Comparison of ENCODE assay signal across 8 cellular contexts in genomic region chr11:57658023-57658361, GRCh38. TPM values are rescaled to one million over a fixed set of nuclear protein-coding genes. Genes with fewer than 3 reads are reported as not detected.
DNase-seq lines count a peak whose midpoint lies in the region; ATAC-seq, FAIRE-seq and TF ChIP-seq lines count a peak whose summit lies in the region.

No MANE protein-coding gene starts in this region.

- 2% methylated on average over 8 of the region's 8 CpGs for WGBS in A549 (ENCODE audit: missing lambda C conversion rate)

- in situ Hi-C loops in brain microvascular endothelial cell (cut with HindIII; ENCODE audit: low pct_ligation_motif_present, low sequenced_read_pairs), result no loop called here

- no peak for FAIRE-seq in A549 (lab: Jason Lieb, UNC)

- peak overlapping the region; percentile 86 for H3K4me2 ChIP-seq in A549

- TF ChIP-seq RAD21 in A549 (conservative IDR thresholded peaks at IDR 0.05 in 1 of 2, IDR thresholded peaks at IDR 0.05 in 1 of 2), result no peak

- no peaks in the 10 kb centered on the region for H3K27me3 ChIP-seq in HUES6 (ENCODE audit: control insufficient read depth, insufficient read depth, low read length)
- no peaks in the 10 kb centered on the region for H3K27me3 ChIP-seq in brain microvascular endothelial cell (replicated peaks)

- DNase-seq in A549 (ENCODE audit: low read depth in 1 of 2, low spot score in 1 of 2) (no peak), brain microvascular endothelial cell (no peak), mucosa of descending colon (no peak), Ammon's horn (ENCODE audit: low spot score) (no peak), HUDEP-2 (lab: John Stamatoyannopoulos, UW; ENCODE audit: unreplicated experiment in 76 of 76) (no peak)

- intact Hi-C loops in mucosa of descending colon (cut with DNase I, micrococcal nuclease), result no loop called here

- H3K4me1 ChIP-seq in A549, result peaks cover 11% of the 10 kb centered on the region; the same call in 1 of the 3 replicates
- peaks cover 2% of the 10 kb centered on the region; the same call in 1 of the 2 replicates for H3K4me1 ChIP-seq in HUES6 (ENCODE audit: control insufficient read depth, insufficient read depth, low read length)
- H3K4me1 ChIP-seq in mucosa of descending colon (ENCODE audit: low read depth), result peaks cover 8% of the 10 kb centered on the region

- H3K36me3 ChIP-seq in HUES6 (ENCODE audit: control insufficient read depth, insufficient read depth, low read length) (peaks cover 24% of the 10 kb centered on the region), brain microvascular endothelial cell (replicated peaks) (peaks cover 28% of the 10 kb centered on the region), mucosa of descending colon (ENCODE audit: low read depth) (peaks cover 4% of the 10 kb centered on the region)

- peak overlapping the region; percentile 81 for H3K9ac ChIP-seq in HUES6 (ENCODE audit: low read length)

- TF ChIP-seq EP300 in A549 (IDR thresholded peaks at IDR 0.05), result no peak

- peak overlapping the region; percentile 63 for H3K4me3 ChIP-seq in A549
- H3K4me3 ChIP-seq in HUES6 (ENCODE audit: low read depth, low read length), result peak overlapping the region; percentile 89
- peak overlapping the region; percentile 91 for H3K4me3 ChIP-seq in brain microvascular endothelial cell (ENCODE audit: low read depth, low read length)
- H3K4me3 ChIP-seq in mucosa of descending colon, result peak overlapping the region; percentile 25

- CTCF ChIA-PET in A549 (lab: Yijun Ruan, JAX), result interaction anchor here (0.8 to 2.0 kb wide), 2 partner anchors 9 to 90 kb away, joined by 3 to 8 read pairs; partner anchors contain the start of gene UBE2L6

- TF ChIP-seq CTCF in A549 (IDR thresholded peaks at IDR 0.05) (no peak), brain microvascular endothelial cell (IDR thresholded peaks at IDR 0.05; ENCODE audit: low read depth, low read length, missing control alignments) (no peak), mucosa of descending colon (IDR thresholded peaks at IDR 0.05) (no peak)

- H3K27ac ChIP-seq in A549, result peak overlapping the region; percentile 73 to 84
- H3K27ac ChIP-seq in HUES6 (ENCODE audit: low read depth, low read length), result no peak overlapping the region
- H3K27ac ChIP-seq in brain microvascular endothelial cell, result no peak overlapping the region

- H3K9me3 ChIP-seq in A549, result no peaks in the 10 kb centered on the region
- H3K9me3 ChIP-seq in HUES6 (ENCODE audit: control insufficient read depth, insufficient read depth, low read depth, low read length), result no peaks in the 10 kb centered on the region
- no peaks in the 10 kb centered on the region for H3K9me3 ChIP-seq in mucosa of descending colon

- POLR2A ChIA-PET in A549 (lab: Yijun Ruan, JAX), result no interaction called here

- ATAC-seq in A549 (0 out of 6 replicates have a peak, but pooled peaks of 1 of the 2 experiments have one; percentile 14), mucosa of descending colon (no peak), GM21825 (IDR thresholded peaks at IDR 0.05; ENCODE audit: unreplicated experiment) (no peak), HG02798 (IDR thresholded peaks at IDR 0.05; ENCODE audit: poor library complexity, unreplicated experiment) (no peak)

- no peak for TF ChIP-seq POLR2A in A549 (IDR thresholded peaks at IDR 0.05; ENCODE audit: low read length)

TF ChIP-seq in A549, 52 proteins besides CTCF, POLR2A, EP300 and RAD21:
- TF ChIP-seq GATA3 (IDR thresholded peaks at IDR 0.05; ENCODE audit: borderline replicate concordance) (no peak), USF2 (IDR thresholded peaks at IDR 0.05) (no peak), HOXB5 (CRISPR knock-in tag; IDR thresholded peaks at IDR 0.05) (no peak), CBX2 (IDR thresholded peaks at IDR 0.05; ENCODE audit: borderline replicate concordance, low read depth) (no peak), NFE2L2 (conservative IDR thresholded peaks at IDR 0.05; ENCODE audit: low read length) (no peak)
TF ChIP-seq in A549: peak in this region for 0.

RNA-seq across cellular contexts. Expression of gene CLP1, which starts 0.4 kb away (rescaled TPM):
- polyA plus RNA-seq in A549 (2011; rRNA removed) (22.8 and 24.2 TPM in 2 replicates), A549 (2017; fragmentation: RNase III; extraction: RNeasy Plus Mini Kit Qiagen cat#74134 plus additional on column Dnase treatment) (31.6 to 33.0 TPM (median 31.8 TPM) in 3 replicates)
- 18.3 and 19.5 TPM in 2 replicates for polyA plus RNA-seq in A549 (2012; cell fraction: cytosol; rRNA removed)
- polyA plus RNA-seq in A549 (2012; cell fraction: nucleus; rRNA removed), result 16.0 and 24.4 TPM in 2 replicates
- polyA minus RNA-seq in A549 (2011; rRNA and poly(A)+ RNA removed), result 21.3 and 25.5 TPM in 2 replicates
- total RNA-seq in mucosa of descending colon, result 10 to 100 TPM; 10.0 to 13.1 (median 10.9) TPM

RNA-seq across cellular contexts. Expression of gene YPEL4, which starts 8.3 kb away (rescaled TPM):
- 0.04 and 0.13 TPM in 2 replicates for polyA plus RNA-seq in A549 (2011; rRNA removed)
- polyA plus RNA-seq in A549 (2012; cell fraction: cytosol; rRNA removed), result 0.01 and 0.08 TPM in 2 replicates
- polyA plus RNA-seq in A549 (2012; cell fraction: nucleus; rRNA removed), result 0.04 TPM in 1 of 2 replicates, not detected in the other
- polyA plus RNA-seq in A549 (2017; fragmentation: RNase III; extraction: RNeasy Plus Mini Kit Qiagen cat#74134 plus additional on column Dnase treatment), result 0.04 to 0.06 TPM in 2 of 3 replicates, not detected in the other
- polyA minus RNA-seq in A549 (2011; rRNA and poly(A)+ RNA removed), result 0.10 and 0.17 TPM in 2 replicates
- total RNA-seq in mucosa of descending colon, result 1 to 10 TPM in 1 of 3 donors, under 1 TPM in 2; 0.39 to 2.4 (median 0.58) TPM

RNA-seq across cellular contexts. Expression of gene ZDHHC5, which starts 9.9 kb away (rescaled TPM):
- 63.8 and 75.9 TPM in 2 replicates for polyA plus RNA-seq in A549 (2011; rRNA removed)
- 49.6 and 59.2 TPM in 2 replicates for polyA plus RNA-seq in A549 (2012; cell fraction: cytosol; rRNA removed)
- 62.4 and 72.5 TPM in 2 replicates for polyA plus RNA-seq in A549 (2012; cell fraction: nucleus; rRNA removed)
- polyA plus RNA-seq in A549 (2017; fragmentation: RNase III; extraction: RNeasy Plus Mini Kit Qiagen cat#74134 plus additional on column Dnase treatment), result 44.1 to 47.1 TPM (median 46.5 TPM) in 3 replicates
- polyA minus RNA-seq in A549 (2011; rRNA and poly(A)+ RNA removed), result 116 and 122 TPM in 2 replicates
- total RNA-seq in mucosa of descending colon, result 10 to 100 TPM; 75.5 to 83.0 (median 81.6) TPM

RNA-seq across cellular contexts. Expression of gene MED19, which starts 54.0 kb away (rescaled TPM):
- polyA plus RNA-seq in A549 (2011; rRNA removed) (33.5 and 38.5 TPM in 2 replicates), A549 (2017; fragmentation: RNase III; extraction: RNeasy Plus Mini Kit Qiagen cat#74134 plus additional on column Dnase treatment) (22.5 to 23.5 TPM (median 23.3 TPM) in 3 replicates)
- polyA plus RNA-seq in A549 (2012; cell fraction: cytosol; rRNA removed), result 40.9 and 44.2 TPM in 2 replicates
- polyA plus RNA-seq in A549 (2012; cell fraction: nucleus; rRNA removed), result 21.2 and 42.9 TPM in 2 replicates
- 10.7 and 11.7 TPM in 2 replicates for polyA minus RNA-seq in A549 (2011; rRNA and poly(A)+ RNA removed)
- total RNA-seq in mucosa of descending colon, result 10 to 100 TPM; 10.7 to 14.6 (median 12.5) TPM

RNA-seq across cellular contexts. Expression of gene TMX2, which starts 54.4 kb away (rescaled TPM):
- polyA plus RNA-seq in A549 (2011; rRNA removed) (168 and 191 TPM in 2 replicates), A549 (2017; fragmentation: RNase III; extraction: RNeasy Plus Mini Kit Qiagen cat#74134 plus additional on column Dnase treatment) (137 to 162 TPM (median 140 TPM) in 3 replicates)
- polyA plus RNA-seq in A549 (2012; cell fraction: cytosol; rRNA removed), result 118 and 122 TPM in 2 replicates
- polyA plus RNA-seq in A549 (2012; cell fraction: nucleus; rRNA removed), result 71.0 and 71.9 TPM in 2 replicates
- polyA minus RNA-seq in A549 (2011; rRNA and poly(A)+ RNA removed), result 174 and 190 TPM in 2 replicates
- total RNA-seq in mucosa of descending colon, result 100 to 1,000 TPM in 2 of 3 donors, 10 to 100 TPM in 1; 83.6 to 119 (median 113) TPM

Comparison
In these comparisons a context has a peak if more than half of its experiments do, and no peak if none do; other contexts are left out.
1. H3K27ac ChIP-seq: peak in A549 (2 of 2); none in HUES6 (single experiment) and brain microvascular endothelial cell (single experiment).
2. H3K4me3 ChIP-seq: peak in every context shown above with its lines; median percentile 91 in brain microvascular endothelial cell; 89 in HUES6; 63 in A549; 25 in mucosa of descending colon.